ENCODE assay signal across 6 cellular contexts in the genomic region with DNA sequence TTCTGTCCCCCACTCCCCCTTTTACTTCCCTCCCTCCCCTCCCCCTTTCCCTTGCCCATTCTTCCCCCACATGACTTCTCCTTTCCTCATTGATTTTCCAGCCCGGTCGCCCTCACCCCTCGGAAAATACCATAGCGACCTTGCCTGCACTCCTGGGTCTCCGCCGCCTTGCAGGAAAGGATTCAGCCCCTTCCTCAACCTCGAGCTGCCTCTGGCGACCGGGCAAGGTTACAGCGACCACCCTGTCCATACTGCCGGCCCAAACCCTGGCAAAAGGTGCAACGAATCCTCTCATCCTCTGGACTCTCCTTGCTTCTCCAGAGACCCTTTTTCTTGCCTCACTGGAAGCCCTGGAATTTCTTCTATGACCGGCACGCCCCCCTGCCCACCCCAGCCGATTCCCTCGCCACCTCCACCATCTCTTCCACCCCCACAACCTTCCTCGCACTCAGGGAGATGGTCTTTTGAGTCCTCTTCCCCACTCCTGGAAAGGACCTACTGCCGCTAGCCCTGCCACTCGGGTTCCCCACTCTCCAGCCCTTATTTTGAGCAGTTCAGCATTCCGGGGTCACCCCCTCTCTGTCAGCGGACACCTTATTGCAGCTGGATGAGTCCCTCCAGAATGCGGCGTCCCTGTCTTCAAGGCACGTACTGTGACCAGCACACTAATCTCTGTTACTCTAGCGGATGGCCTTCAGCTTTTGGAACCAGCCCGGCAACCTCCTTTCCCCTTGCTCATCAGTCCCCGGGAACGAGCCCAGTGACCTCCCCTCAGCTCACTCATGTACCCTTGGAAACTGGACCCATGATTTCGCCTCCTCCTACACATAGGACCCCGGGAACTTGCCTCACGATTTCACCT. TPM values are rescaled to one million over a fixed set of nuclear protein-coding genes. Genes with fewer than 3 reads are reported as not detected.
A peak's percentile ranks its signal among the peaks of the same experiment; 100 is the strongest.
DNase-seq lines count a peak whose midpoint lies in the region; ATAC-seq, FAIRE-seq and TF ChIP-seq lines count a peak whose summit lies in the region.

No MANE protein-coding gene starts in this region.

- H3K9me3 ChIP-seq in HAP-1 = no peaks in the 10 kb centered on the region
- H3K9me3 ChIP-seq in mammary epithelial cell (replicated peaks; ENCODE audit: insufficient read depth, low read length) = no peaks in the 10 kb centered on the region

- FAIRE-seq in RCC 7860 (lab: Jason Lieb, UNC) = no peak

- H3K4me3 ChIP-seq in HAP-1 (peak overlapping the region; percentile 73), mammary epithelial cell (replicated peaks in 1 of 3; ENCODE audit: insufficient read depth in 1 of 3, low read depth in 2 of 3, low read length in 3 of 3) (peak overlapping the region; percentile 58 to 79 (median 59))

- H3K36me3 Mint-ChIP-seq in neural crest cell (ENCODE audit: low read depth) = peaks cover 6% of the 10 kb centered on the region

- H3K4me2 ChIP-seq in mammary epithelial cell (ENCODE audit: insufficient read depth, low read depth, low read length) = peak overlapping the region; percentile 85

- H3K4me1 Mint-ChIP-seq in neural crest cell = peaks cover 43% of the 10 kb centered on the region

- H3K4me3 Mint-ChIP-seq in neural crest cell = peak overlapping the region; percentile 97

- dilution Hi-C loops in mammary epithelial cell (cut with HindIII; ENCODE audit: low sequenced_read_pairs) = loop anchor here (5.0 kb wide), 1 partner anchor 44 kb away; no protein-coding TSS in a partner anchor

- CTCF ChIA-PET in mammary epithelial cell (lab: Charles Lee; ENCODE audit: low non-redundant PET) = interaction anchor here (0.8 kb wide), 1 partner anchor 114 kb away, joined by 6 read pairs; no protein-coding TSS in a partner anchor

- H3K79me2 ChIP-seq in mammary epithelial cell (ENCODE audit: insufficient read depth, low read length) = peaks cover 33% of the 10 kb centered on the region

- TF ChIP-seq CTCF in mammary epithelial cell (conservative IDR thresholded peaks at IDR 0.05 in 1 of 2, IDR thresholded peaks at IDR 0.05 in 1 of 2; ENCODE audit: extremely low read depth in 1 of 2, insufficient read depth in 1 of 2, low read depth in 1 of 2, low read length in 2 of 2) = no peak
- TF ChIP-seq CTCF in neural crest cell (conservative IDR thresholded peaks at IDR 0.05) = no peak

- H4K20me1 ChIP-seq in mammary epithelial cell (ENCODE audit: insufficient read depth, low read length) = no peaks in the 10 kb centered on the region

- DNase-seq in HAP-1 (ENCODE audit: low spot score in 2 of 2) (no peak), mammary epithelial cell (no peak), neural crest cell (ENCODE audit: low read depth, low spot score) (no peak), RCC 7860 (ENCODE audit: low spot score) (no peak), CD1c-positive myeloid dendritic cell (ENCODE audit: extremely low spot score) (no peak)

- H3K4me1 ChIP-seq in HAP-1 (peaks cover 7% of the 10 kb centered on the region; the same call in 1 of the 2 replicates), mammary epithelial cell (ENCODE audit: insufficient read depth, low read length) (peaks cover 6% of the 10 kb centered on the region)

- peak overlapping the region; percentile 81 for H3K27ac ChIP-seq in mammary epithelial cell (ENCODE audit: insufficient read depth, low read depth, low read length)

- ATAC-seq in HG02610 (IDR thresholded peaks at IDR 0.05; ENCODE audit: unreplicated experiment) = no peak

- H3K36me3 ChIP-seq in HAP-1 (replicated peaks) = peaks cover 32% of the 10 kb centered on the region
- peaks cover 5% of the 10 kb centered on the region for H3K36me3 ChIP-seq in mammary epithelial cell (ENCODE audit: insufficient read depth, low read length)

- BruUV-seq in mammary epithelial cell (replicated peaks; lab: Mats Ljungman, UMichigan) = no TSS peak

- H3K27me3 ChIP-seq in HAP-1 (ENCODE audit: low read depth) = no peaks in the 10 kb centered on the region
- H3K27me3 ChIP-seq in mammary epithelial cell (ENCODE audit: insufficient read depth, low read length) = no peaks in the 10 kb centered on the region

- no peaks in the 10 kb centered on the region for H3K9me3 Mint-ChIP-seq in neural crest cell

- peak overlapping the region; percentile 88 for H3K9ac ChIP-seq in mammary epithelial cell (ENCODE audit: insufficient read depth, low read length)

- peak overlapping the region; percentile 92 for H2AFZ ChIP-seq in mammary epithelial cell (ENCODE audit: low read depth, low read length)

- H3K27ac Mint-ChIP-seq in neural crest cell (ENCODE audit: unreplicated experiment) = peak overlapping the region; percentile 100

- no peaks in the 10 kb centered on the region for H3K27me3 Mint-ChIP-seq in neural crest cell (ENCODE audit: low read depth)

- in situ Hi-C loops in HAP-1 (cut with MboI; ENCODE audit: low sequenced_read_pairs) (no loop called here), mammary epithelial cell (cut with MboI; ENCODE audit: low sequenced_read_pairs in 2 of 2) (no loop called here)

- intact Hi-C loops in mammary epithelial cell (cut with micrococcal nuclease) = loop anchor here (2.0 to 10.0 kb wide), 3 partner anchors 39 to 183 kb away; a partner anchor contains a TSS

- WGBS in mammary epithelial cell (ENCODE audit: low coverage, missing lambda C conversion rate) = 56% methylated on average over 25 of the region's 31 CpGs

RNA-seq across cellular contexts. Expression of a gene that starts 0.8 kb away (rescaled TPM):
- total RNA-seq in mammary epithelial cell (10 to 100 TPM; 28.2 to 29.0 TPM), neural crest cell (32.7 and 33.3 TPM in 2 replicates)
- 24.5 TPM for polyA plus RNA-seq in mammary epithelial cell
- 96.1 TPM for polyA minus RNA-seq in mammary epithelial cell

RNA-seq across cellular contexts. Expression of a gene that starts 38.0 kb away (rescaled TPM):
- 100 to 1,000 TPM; 233 to 275 TPM for total RNA-seq in mammary epithelial cell
- 677 TPM for polyA plus RNA-seq in mammary epithelial cell
- polyA minus RNA-seq in mammary epithelial cell = 81.2 TPM
- total RNA-seq in neural crest cell = 325 and 341 TPM in 2 replicates

RNA-seq across cellular contexts. Expression of a gene that starts 38.0 kb away (rescaled TPM):
- total RNA-seq in mammary epithelial cell (100 to 1,000 TPM in 1 of 2 donors, 10 to 100 TPM in 1; 76.7 to 103 TPM), neural crest cell (99.0 and 102 TPM in 2 replicates)
- 54.8 TPM for polyA plus RNA-seq in mammary epithelial cell
- polyA minus RNA-seq in mammary epithelial cell = 56.1 TPM

RNA-seq across cellular contexts. Expression of a gene that starts 52.7 kb away (rescaled TPM):
- total RNA-seq in mammary epithelial cell (10 to 100 TPM; 14.7 to 21.0 TPM), neural crest cell (16.2 and 17.4 TPM in 2 replicates)
- 4.1 TPM for polyA plus RNA-seq in mammary epithelial cell
- 5.0 TPM for polyA minus RNA-seq in mammary epithelial cell
